In the genomic region with DNA sequence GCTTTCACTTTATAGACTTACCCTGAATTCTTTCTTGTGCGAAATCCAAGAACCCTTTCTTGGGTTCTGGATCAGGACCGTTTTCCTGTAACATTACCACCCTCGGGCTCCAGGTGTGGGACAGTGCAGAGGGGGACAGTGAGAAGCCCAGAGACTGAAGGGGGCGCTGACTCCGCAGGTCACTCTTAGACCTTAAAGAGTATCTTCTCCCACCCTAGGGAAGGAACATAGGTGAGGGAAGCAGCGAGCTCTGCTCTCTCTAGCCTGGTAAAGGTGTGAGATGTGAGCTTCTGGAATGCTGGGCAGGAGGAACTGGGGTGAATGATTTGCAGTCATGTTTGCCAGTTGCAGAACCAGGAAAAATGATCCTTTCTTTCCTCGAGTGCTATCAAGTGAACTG, we compare ENCODE assay signal across 23 cellular contexts.
"Had no signal": no experiment of that assay in that cellular context is flagged by ENCODE, and none has a peak within 500 bp of the region (broad histone marks: within the 10 kb centered on the region; RNA-seq: fewer than 3 reads in every experiment).

No MANE protein-coding gene starts in this region.

- H3K27me3 ChIP-seq: MG63 had no signal

- ATAC-seq: Panc1, PC-3, T-cell had no signal

- DNase-seq: Karpas-422; KG1; MG63; NCI-H1092; NCI-H1105 treated with DMSO at 0.1 percent for 48 hours; NCI-H1417 treated with DMSO at 0.1 percent for 48 hours; NCI-H146; NCI-H1694 treated with DMSO at 0.1 percent for 48 hours; NCI-H1930; NCI-H2081; NCI-H2107; NCI-H2227 treated with DMSO at 0.1 percent for 48 hours; NCI-H524; NCI-H526 treated with DMSO at 0.1 percent for 48 hours; NCI-H774; NK-92 treated with Interleukin-12 subunit alpha and Interleukin-12 subunit beta, amount 100 ng/mL, for 24 hours; PC-3; SHP77; SK-N-SH; SW 1271; T-cell had no signal

- H3K4me2 ChIP-seq: SK-N-SH had no signal

- H3K9ac ChIP-seq: SK-N-SH had no signal

- H3K4me3 ChIP-seq: MG63 had no signal

- H3K36me3 ChIP-seq: MG63 had no signal

- H3K9me3 ChIP-seq: MG63, SK-N-SH had no signal

- H3K27ac ChIP-seq: RWPE1 had no signal
